Comparison of ENCODE assay signal across 1 cellular context in genomic region chr4:139534287-139534950, GRCh38.
TF ChIP-seq lines count a peak whose summit lies in the region.

No MANE protein-coding gene starts in this region.

TF ChIP-seq in A549, 52 proteins besides CTCF, POLR2A, EP300 and RAD21 (continued from another document):
- no peak for TF ChIP-seq BHLHE40 (IDR thresholded peaks at IDR 0.05; ENCODE audit: low read depth, low read length)
- no peak for TF ChIP-seq ESRRA (IDR thresholded peaks at IDR 0.05; ENCODE audit: borderline replicate concordance, low read length)
